In genomic region chr7:148793590-148793989, GRCh38 we compare ENCODE assay signal across 1 cellular context.
TF ChIP-seq lines count a peak whose summit lies in the region.

No MANE protein-coding gene starts in this region.

TF ChIP-seq in H1, 55 proteins besides CTCF, POLR2A, EP300 and RAD21 (continued from another document):
- TF ChIP-seq TCF12 (IDR thresholded peaks at IDR 0.05; ENCODE audit: low read depth, low read length), result no peak
- no peak for TF ChIP-seq POLR2AphosphoS5 (IDR thresholded peaks at IDR 0.05; ENCODE audit: low read depth, low read length)
- no peak for TF ChIP-seq ATF2 (IDR thresholded peaks at IDR 0.05; ENCODE audit: low read length)
- TF ChIP-seq BCL11A (IDR thresholded peaks at IDR 0.05; ENCODE audit: low read depth in 2 of 2, low read length in 2 of 2), result no peak
- peak; percentile 45; the same call in 1 of the 2 replicates for TF ChIP-seq MAFK (IDR thresholded peaks at IDR 0.05; ENCODE audit: low read depth, low read length)
- no peak for TF ChIP-seq CTBP2 (IDR thresholded peaks at IDR 0.05; ENCODE audit: borderline replicate concordance, insufficient read depth, insufficient read length, low read length)
- TF ChIP-seq USF2 (IDR thresholded peaks at IDR 0.05; ENCODE audit: low read length), result no peak
- TF ChIP-seq SRF (IDR thresholded peaks at IDR 0.05; ENCODE audit: low read depth, low read length), result no peak
- no peak for TF ChIP-seq TAF1 (IDR thresholded peaks at IDR 0.05; ENCODE audit: low read depth, low read length)
- TF ChIP-seq CHD7 (IDR thresholded peaks at IDR 0.05; ENCODE audit: insufficient replicate concordance, low read length), result no peak
- TF ChIP-seq BACH1 (IDR thresholded peaks at IDR 0.05; ENCODE audit: low read length), result peak; percentile 68
- no peak for TF ChIP-seq HDAC6 (IDR thresholded peaks at IDR 0.05; ENCODE audit: low read depth, low read length)
- no peak for TF ChIP-seq E2F6 (IDR thresholded peaks at IDR 0.05)
